ENCODE assay signal across 22 cellular contexts in genomic region chr1:102099916-102100315, GRCh38.
"Had no signal": no experiment of that assay in that cellular context is flagged by ENCODE, and none has a peak within 500 bp of the region (broad histone marks: within the 10 kb centered on the region; RNA-seq: fewer than 3 reads in every experiment).

No MANE protein-coding gene starts in this region.

- H3K9me3 ChIP-seq: heart left ventricle, prostate gland, right lobe of liver, suprapubic skin, tibial artery, upper lobe of right lung, vagina had no signal

- H2AFZ ChIP-seq: parathyroid adenoma had no signal

- H3K4me1 Mint-ChIP-seq: naive B cell; nephron; stimulated activated effector memory CD8-positive, alpha-beta T cell treated with anti-CD3 and anti-CD28 coated beads, Interleukin-12 subunit alpha, Interleukin-12 subunit beta, amount 100 ng/mL, for 72 hours had no signal

- H3K27me3 Mint-ChIP-seq: effector memory CD8-positive, alpha-beta T cell; naive B cell had no signal

- H3K4me3 Mint-ChIP-seq: effector memory CD8-positive, alpha-beta T cell; naive B cell; nephron; stimulated activated effector memory CD8-positive, alpha-beta T cell treated with anti-CD3 and anti-CD28 coated beads, Interleukin-12 subunit alpha, Interleukin-12 subunit beta, amount 100 ng/mL, for 72 hours had no signal

- H3K27me3 ChIP-seq: foreskin keratinocyte, heart left ventricle, right lobe of liver, suprapubic skin, tibial artery, upper lobe of right lung, vagina had no signal

- H3K4me1 ChIP-seq: heart left ventricle, parathyroid adenoma, prostate gland, right lobe of liver, suprapubic skin, tibial artery, upper lobe of right lung, vagina had no signal

- H3K4me3 ChIP-seq: heart left ventricle, prostate gland, right lobe of liver, suprapubic skin, tibial artery, upper lobe of right lung, vagina had no signal

- H3K27ac Mint-ChIP-seq: effector memory CD8-positive, alpha-beta T cell; naive B cell; stimulated activated effector memory CD8-positive, alpha-beta T cell treated with anti-CD3 and anti-CD28 coated beads, Interleukin-12 subunit alpha, Interleukin-12 subunit beta, amount 100 ng/mL, for 72 hours had no signal

- DNase-seq: effector memory CD8-positive, alpha-beta T cell; foreskin keratinocyte; heart left ventricle; hippocampal formation; left cardiac atrium; left ventricle myocardium superior; mesendoderm; naive B cell; retina; right lobe of liver; stimulated activated CD4-positive, alpha-beta T cell treated with anti-CD3 and anti-CD28 coated beads, Interleukin-4, amount 100 ng/mL, for 1 hour; stimulated activated CD8-positive, alpha-beta memory T cell treated with anti-CD3 and anti-CD28 coated beads, Interleukin-4, amount 100 ng/mL, for 48 hours; stimulated activated naive CD8-positive, alpha-beta T cell treated with anti-CD3 and anti-CD28 coated beads, Interleukin-15, Interleukin-2, amounts not matched to agents 100 U/mL and 50 U/mL, for 24 hours; tibial artery; upper lobe of right lung had no signal

- H3K79me2 ChIP-seq: parathyroid adenoma had no signal

- H3K36me3 Mint-ChIP-seq: naive B cell; stimulated activated effector memory CD8-positive, alpha-beta T cell treated with anti-CD3 and anti-CD28 coated beads, Interleukin-12 subunit alpha, Interleukin-12 subunit beta, amount 100 ng/mL, for 72 hours had no signal

- H3K36me3 ChIP-seq: heart left ventricle, prostate gland, right lobe of liver, suprapubic skin, tibial artery, upper lobe of right lung, vagina had no signal

- ATAC-seq: effector memory CD8-positive, alpha-beta T cell; foreskin keratinocyte; heart left ventricle; left cardiac atrium; left ventricle myocardium superior; right lobe of liver; stimulated activated effector memory CD8-positive, alpha-beta T cell treated with anti-CD3 and anti-CD28 coated beads, Interleukin-12 subunit alpha, Interleukin-12 subunit beta, amount 100 ng/mL, for 72 hours; stimulated activated naive CD8-positive, alpha-beta T cell treated with anti-CD3 and anti-CD28 coated beads, Interleukin-15, Interleukin-2, amounts not matched to agents 100 U/mL and 50 U/mL, for 24 hours; upper lobe of right lung had no signal

- H3K9me3 Mint-ChIP-seq: naive B cell, nephron had no signal

- H3K27ac ChIP-seq: epithelial cell of prostate, foreskin keratinocyte, heart left ventricle, parathyroid adenoma, prostate gland, right lobe of liver, suprapubic skin, tibial artery, upper lobe of right lung, vagina had no signal
